ENCODE assay signal across 8 cellular contexts in genomic region chr9:131275332-131276106, GRCh38. TPM values are rescaled to one million over a fixed set of nuclear protein-coding genes. Genes with fewer than 3 reads are reported as not detected.
DNase-seq lines count a peak whose midpoint lies in the region; ATAC-seq lines count a peak whose summit lies in the region.

No MANE protein-coding gene starts in this region.

- no peaks in the 10 kb centered on the region for H3K9me3 ChIP-seq in HAP-1
- H3K9me3 ChIP-seq in mesenchymal stem cell (ENCODE audit: control insufficient read depth, low read length), result no peaks in the 10 kb centered on the region

- H2BK120ac ChIP-seq in mesendoderm (ENCODE audit: low read depth, low read length) (no peak overlapping the region), mesenchymal stem cell (ENCODE audit: low read depth, low read length) (no peak overlapping the region)

- H3K4me2 ChIP-seq in mesendoderm (ENCODE audit: low read length) (no peak overlapping the region), mesenchymal stem cell (ENCODE audit: low read length, poor library complexity, severe bottlenecking) (no peak overlapping the region)

- H3K4ac ChIP-seq in mesendoderm (ENCODE audit: low read depth, low read length) (no peak overlapping the region), mesenchymal stem cell (ENCODE audit: low read depth in 1 of 2, low read length in 2 of 2) (no peak overlapping the region)

- H3K23ac ChIP-seq in mesendoderm (ENCODE audit: low read length), result no peak overlapping the region
- H3K23ac ChIP-seq in mesenchymal stem cell (ENCODE audit: low read length in 2 of 2), result no peak overlapping the region

- H3K14ac ChIP-seq in mesenchymal stem cell (ENCODE audit: low read length in 2 of 2), result no peak overlapping the region

- peak; percentile 22 for DNase-seq in AG08395 (ENCODE audit: low spot score)
- DNase-seq in HAP-1 (ENCODE audit: low spot score in 2 of 2), result peak; percentile 62 to 70
- DNase-seq in mesendoderm, result peak; percentile 52
- no peak for DNase-seq in HCEC 1CT
- DNase-seq in mesenchymal stem cell, result no peak

- peaks cover 6% of the 10 kb centered on the region for H3K36me3 ChIP-seq in HAP-1 (replicated peaks)
- no peaks in the 10 kb centered on the region for H3K36me3 ChIP-seq in mesendoderm (ENCODE audit: control insufficient read depth, insufficient read depth, low read length)
- H3K36me3 ChIP-seq in mesenchymal stem cell (ENCODE audit: control insufficient read depth in 1 of 2, insufficient read depth in 2 of 2, low read depth in 1 of 2, low read length in 2 of 2), result no peaks in the 10 kb centered on the region

- H2BK12ac ChIP-seq in mesenchymal stem cell (ENCODE audit: low read length in 2 of 2), result no peak overlapping the region

- peak overlapping the region; percentile 99 for H3K27ac Mint-ChIP-seq in activated naive CD8-positive, alpha-beta T cell

- no peaks in the 10 kb centered on the region for H3K36me3 Mint-ChIP-seq in activated naive CD8-positive, alpha-beta T cell

- peaks cover 31% of the 10 kb centered on the region for H3K4me1 Mint-ChIP-seq in activated naive CD8-positive, alpha-beta T cell (ENCODE audit: low read depth)

- peak overlapping the region; percentile 54 for H3K4me3 ChIP-seq in HAP-1
- H3K4me3 ChIP-seq in mesendoderm (ENCODE audit: low read length), result no peak overlapping the region
- H3K4me3 ChIP-seq in mesenchymal stem cell (ENCODE audit: insufficient read depth in 1 of 2, low read depth in 1 of 2, low read length in 2 of 2), result no peak overlapping the region

- H3K27me3 Mint-ChIP-seq in activated naive CD8-positive, alpha-beta T cell, result no peaks in the 10 kb centered on the region

- H3K4me1 ChIP-seq in HAP-1 (peaks cover 31% of the 10 kb centered on the region), mesendoderm (ENCODE audit: control insufficient read depth, low read depth, low read length) (no peaks in the 10 kb centered on the region), mesenchymal stem cell (ENCODE audit: control insufficient read depth, insufficient read depth, low read depth, low read length) (peaks cover 13% of the 10 kb centered on the region)

- H3K27ac ChIP-seq in mesendoderm (ENCODE audit: low read depth, low read length), result no peak overlapping the region
- no peak overlapping the region for H3K27ac ChIP-seq in mesenchymal stem cell (ENCODE audit: low read length, poor library complexity, severe bottlenecking)

- peak overlapping the region; percentile 49 for H3K56ac ChIP-seq in mesendoderm (ENCODE audit: low read length)

- no peak overlapping the region for H4K8ac ChIP-seq in mesendoderm (ENCODE audit: low read depth, low read length)
- H4K8ac ChIP-seq in mesenchymal stem cell (ENCODE audit: low read length), result no peak overlapping the region

- H4K5ac ChIP-seq in mesendoderm (ENCODE audit: low read length), result no peak overlapping the region

- no peak overlapping the region for H4K91ac ChIP-seq in mesenchymal stem cell (ENCODE audit: low read length)

- H2AK5ac ChIP-seq in mesendoderm (ENCODE audit: low read length), result no peak overlapping the region
- no peak overlapping the region for H2AK5ac ChIP-seq in mesenchymal stem cell (ENCODE audit: low read length, severe bottlenecking)

- H2BK15ac ChIP-seq in mesendoderm (replicated peaks; ENCODE audit: low read depth) (no peak overlapping the region), mesenchymal stem cell (ENCODE audit: low read depth, poor library complexity, severe bottlenecking) (no peak overlapping the region)

- no peaks in the 10 kb centered on the region for H3K79me2 ChIP-seq in mesendoderm (ENCODE audit: control insufficient read depth, insufficient read depth, low read length)

- no peak overlapping the region for H3K9ac ChIP-seq in mesendoderm (ENCODE audit: low read length)
- no peak overlapping the region for H3K9ac ChIP-seq in mesenchymal stem cell (ENCODE audit: low read length)

- H3K18ac ChIP-seq in mesendoderm (ENCODE audit: low read length) (no peak overlapping the region), mesenchymal stem cell (ENCODE audit: low read depth in 1 of 2, low read length in 2 of 2) (no peak overlapping the region)

- H2BK5ac ChIP-seq in mesendoderm (ENCODE audit: low read length), result no peak overlapping the region
- H2BK5ac ChIP-seq in mesenchymal stem cell (ENCODE audit: low read depth, low read length, poor library complexity, severe bottlenecking), result no peak overlapping the region

- H3K9me3 Mint-ChIP-seq in activated naive CD8-positive, alpha-beta T cell (ENCODE audit: low read depth), result no peaks in the 10 kb centered on the region

- ATAC-seq in HG02610 (IDR thresholded peaks at IDR 0.05; ENCODE audit: unreplicated experiment) (no peak), GM18502 (IDR thresholded peaks at IDR 0.05; ENCODE audit: poor library complexity, unreplicated experiment) (no peak)

- no peaks in the 10 kb centered on the region for H3K79me1 ChIP-seq in mesendoderm (ENCODE audit: low read length)
- H3K79me1 ChIP-seq in mesenchymal stem cell (replicated peaks; ENCODE audit: low read length, poor library complexity, severe bottlenecking), result no peaks in the 10 kb centered on the region

- no CpG with 5 or more reads among the region's 30 CpGs for WGBS in mesendoderm (ENCODE audit: extremely low coverage, insufficient coverage, low lambda C conversion rate)
- 90% methylated on average over 30 of the region's 30 CpGs for WGBS in mesenchymal stem cell

- no peak overlapping the region for H2AFZ ChIP-seq in mesenchymal stem cell (ENCODE audit: low read depth, low read length)

- in situ Hi-C loops in HAP-1 (cut with MboI; ENCODE audit: low sequenced_read_pairs), result no loop called here

- peak overlapping the region; percentile 97 for H3K4me3 Mint-ChIP-seq in activated naive CD8-positive, alpha-beta T cell

- H3K27me3 ChIP-seq in HAP-1 (ENCODE audit: low read depth), result no peaks in the 10 kb centered on the region; the same call in 1 of the 2 replicates
- H3K27me3 ChIP-seq in mesendoderm (ENCODE audit: insufficient read depth, low read length, poor library complexity), result peaks cover 6% of the 10 kb centered on the region
- peaks cover 32 to 49% of the 10 kb centered on the region in 2 experiments for H3K27me3 ChIP-seq in mesenchymal stem cell (ENCODE audit: control insufficient read depth in 1 of 2, insufficient read depth in 1 of 2, low read length in 2 of 2)

RNA-seq across cellular contexts. Expression of gene FAM78A, which starts 0.8 kb away (rescaled TPM):
- polyA plus RNA-seq in mesendoderm (2013, experiment 1 of 2), result 0.32 TPM
- 0.28 TPM for polyA plus RNA-seq in mesendoderm (2013, experiment 2 of 2)
- 0.72 TPM for polyA plus RNA-seq in mesenchymal stem cell (2013, experiment 1 of 2)
- 0.75 TPM for polyA plus RNA-seq in mesenchymal stem cell (2013, experiment 2 of 2)

RNA-seq across cellular contexts. Expression of gene PLPP7, which starts 14.0 kb away (rescaled TPM):
- 0.56 TPM for polyA plus RNA-seq in mesendoderm (2013, experiment 1 of 2)
- 0.62 TPM for polyA plus RNA-seq in mesendoderm (2013, experiment 2 of 2)
- polyA plus RNA-seq in mesenchymal stem cell (2013, experiment 1 of 2), result 0.17 TPM
- 0.14 TPM for polyA plus RNA-seq in mesenchymal stem cell (2013, experiment 2 of 2)

Comparison
In these comparisons a context has a peak if more than half of its experiments do, and no peak if none do; other contexts are left out.
1. DNase-seq: peak in AG08395 (single experiment), HAP-1 (2 of 2) and mesendoderm (single experiment); none in HCEC 1CT (single experiment) and mesenchymal stem cell (single experiment).